ENCODE assay signal across 10 cellular contexts in the genomic region with DNA sequence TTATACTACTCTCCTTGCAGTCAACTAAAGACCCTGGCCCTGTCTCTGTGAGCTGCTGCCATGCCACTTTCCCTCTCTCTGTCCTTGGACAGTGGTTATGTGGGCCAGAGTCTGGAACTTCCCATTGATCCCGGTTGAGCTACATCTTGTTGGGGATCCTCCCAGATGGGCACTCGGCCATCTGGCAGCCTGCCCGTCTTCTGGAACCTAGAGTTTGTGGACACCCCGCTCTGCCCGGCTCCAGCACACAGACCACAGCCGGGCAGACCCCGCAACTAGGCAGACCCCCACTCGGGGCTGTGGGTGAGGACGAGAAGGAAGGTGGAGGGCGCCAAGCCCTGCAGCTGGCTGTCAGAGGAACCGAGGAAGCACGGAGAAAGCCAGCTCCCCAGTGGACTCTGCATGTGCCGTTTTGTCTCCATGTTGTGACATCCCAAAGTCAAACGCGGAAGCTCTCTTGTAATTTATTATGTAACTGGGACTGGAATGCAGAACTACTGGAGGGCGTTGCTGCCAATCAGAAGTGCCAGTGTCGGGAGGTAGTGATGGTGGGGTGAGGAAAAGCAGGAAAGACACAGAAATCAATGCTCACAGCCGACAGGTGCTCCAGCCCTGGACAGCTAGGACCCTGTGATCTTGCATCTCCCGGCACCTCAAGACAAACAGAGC.
A peak's percentile ranks its signal among the peaks of the same experiment; 100 is the strongest.
DNase-seq lines count a peak whose midpoint lies in the region; ATAC-seq and TF ChIP-seq lines count a peak whose summit lies in the region.
"Had no signal": no experiment of that assay in that cellular context is flagged by ENCODE, and none has a peak within 500 bp of the region (broad histone marks: within the 10 kb centered on the region; RNA-seq: fewer than 3 reads in every experiment).

No MANE protein-coding gene starts in this region.

- no peaks in the 10 kb centered on the region for H3K9me2 ChIP-seq in MM.1S (replicated peaks; ENCODE audit: insufficient read depth, low read length)

- peak overlapping the region in 1 of 9 donors; percentile 33 for H3K27ac Mint-ChIP-seq in naive thymus-derived CD4-positive, alpha-beta T cell

- peaks cover 0 to 2% (median 0%) of the 10 kb centered on the region in 11 donors for H3K9me3 Mint-ChIP-seq in naive thymus-derived CD4-positive, alpha-beta T cell

- no peaks in the 10 kb centered on the region for H3K9me3 ChIP-seq in A673 (ENCODE audit: low read depth, low read length, poor library complexity, severe bottlenecking)
- H3K9me3 ChIP-seq in colonic mucosa = no peaks in the 10 kb centered on the region
- H3K9me3 ChIP-seq in naive thymus-derived CD4-positive, alpha-beta T cell (ENCODE audit: control insufficient read depth in 2 of 3, low read length in 3 of 3) = no peaks in the 10 kb centered on the region
- no peaks in the 10 kb centered on the region for H3K9me3 ChIP-seq in MM.1S (replicated peaks; ENCODE audit: insufficient read depth, low read length)

- no peaks in the 10 kb centered on the region for H3K36me3 Mint-ChIP-seq in naive thymus-derived CD4-positive, alpha-beta T cell

- no peak overlapping the region for H2AFZ ChIP-seq in MM.1S (ENCODE audit: low read length)

- intact Hi-C loops in A673 (cut with micrococcal nuclease; ENCODE audit: unreplicated experiment) (no loop called here), colonic mucosa (cut with DNase I) (no loop called here)
- intact Hi-C loops in naive thymus-derived CD4-positive, alpha-beta T cell (cut with micrococcal nuclease) = no loop called here

- CTCF ChIA-PET in A673 (lab: Charles Lee) = no interaction called here
- CTCF ChIA-PET in naive thymus-derived CD4-positive, alpha-beta T cell (lab: Charles Lee) = no interaction called here

- H3F3A ChIP-seq in MM.1S (ENCODE audit: insufficient read depth, low read length) = no peaks in the 10 kb centered on the region

- no peaks in the 10 kb centered on the region for H3K4me1 Mint-ChIP-seq in naive thymus-derived CD4-positive, alpha-beta T cell

- no peaks in the 10 kb centered on the region for H4K20me1 ChIP-seq in MM.1S (ENCODE audit: insufficient read depth, low read length)

- H3K4me2 ChIP-seq in MM.1S (ENCODE audit: low read depth, low read length) = no peak overlapping the region

- H3K4me3 ChIP-seq in A673 (ENCODE audit: low read depth, low read length, poor library complexity, severe bottlenecking) = no peak overlapping the region
- H3K4me3 ChIP-seq in colonic mucosa = no peak overlapping the region
- no peak overlapping the region for H3K4me3 ChIP-seq in naive thymus-derived CD4-positive, alpha-beta T cell (ENCODE audit: low read length)
- H3K4me3 ChIP-seq in MM.1S (ENCODE audit: low read length) = no peak overlapping the region
- H3K4me3 ChIP-seq: GM12878 had no signal

- no peak for TF ChIP-seq CTCF in A673 (conservative IDR thresholded peaks at IDR 0.05; ENCODE audit: low read depth, low read length)
- TF ChIP-seq CTCF in colonic mucosa (IDR thresholded peaks at IDR 0.05) = no peak
- TF ChIP-seq CTCF in MM.1S (IDR thresholded peaks at IDR 0.05; ENCODE audit: low read length) = no peak

- H3K27me3 ChIP-seq in A673 (replicated peaks; ENCODE audit: insufficient read depth, low read depth, low read length, poor library complexity) (peaks cover 25% of the 10 kb centered on the region), colonic mucosa (no peaks in the 10 kb centered on the region), MM.1S (replicated peaks; ENCODE audit: insufficient read depth, low read length) (peaks cover 82% of the 10 kb centered on the region)
- no peaks in the 10 kb centered on the region for H3K27me3 ChIP-seq in naive thymus-derived CD4-positive, alpha-beta T cell (ENCODE audit: control insufficient read depth in 2 of 2, insufficient read depth in 2 of 2, low read length in 2 of 2)

- no peaks in the 10 kb centered on the region for H3K79me2 ChIP-seq in MM.1S (ENCODE audit: low read length)

- H3K36me3 ChIP-seq in A673 (ENCODE audit: insufficient read depth, low read length, poor library complexity, severe bottlenecking) = no peaks in the 10 kb centered on the region
- H3K36me3 ChIP-seq in colonic mucosa = no peaks in the 10 kb centered on the region
- no peaks in the 10 kb centered on the region for H3K36me3 ChIP-seq in naive thymus-derived CD4-positive, alpha-beta T cell (ENCODE audit: control insufficient read depth in 2 of 3, insufficient read depth in 3 of 3, low read length in 3 of 3)
- H3K36me3 ChIP-seq in MM.1S (replicated peaks; ENCODE audit: insufficient read depth, low read length) = no peaks in the 10 kb centered on the region

- H3K4me1 ChIP-seq in A673 (ENCODE audit: insufficient read depth, low read length, poor library complexity, severe bottlenecking) (no peaks in the 10 kb centered on the region), colonic mucosa (no peaks in the 10 kb centered on the region), MM.1S (ENCODE audit: low read length) (no peaks in the 10 kb centered on the region)
- no peaks in the 10 kb centered on the region for H3K4me1 ChIP-seq in naive thymus-derived CD4-positive, alpha-beta T cell (ENCODE audit: control insufficient read depth in 2 of 2, insufficient read depth in 2 of 2, low read length in 2 of 2)

- peak; percentile 24 for DNase-seq in A673 (ENCODE audit: low spot score)
- DNase-seq in NCI-H146 treated with DMSO at 0.1 percent for 48 hours (lab: John Stamatoyannopoulos, UW; ENCODE audit: unreplicated experiment) = peak; percentile 42
- DNase-seq in colonic mucosa = peak; percentile 49
- DNase-seq in naive thymus-derived CD4-positive, alpha-beta T cell = no peak
- no peak for DNase-seq in MM.1S
- DNase-seq in stimulated activated CD4-positive, alpha-beta T cell treated with anti-CD3 and anti-CD28 coated beads, Interleukin-12 subunit alpha, Interleukin-12 subunit beta, amount 100 ng/mL, for 4 hours = no peak
- DNase-seq in activated CD4-positive, CD25-positive, alpha-beta regulatory T cell (lab: John Stamatoyannopoulos, UW) = no peak
- DNase-seq: H7 had no signal

- peak; percentile 40 for ATAC-seq in naive thymus-derived CD4-positive, alpha-beta T cell
- ATAC-seq in GM21528 (IDR thresholded peaks at IDR 0.05; ENCODE audit: low FRiP score, unreplicated experiment) = no peak
- ATAC-seq: GM12878 had no signal

- POLR2A ChIA-PET in A673 (lab: Charles Lee; ENCODE audit: low non-redundant PET) = no interaction called here
- POLR2A ChIA-PET in naive thymus-derived CD4-positive, alpha-beta T cell (lab: Charles Lee) = no interaction called here

- H3K27ac ChIP-seq in A673 (ENCODE audit: low read depth, low read length, poor library complexity, severe bottlenecking) (no peak overlapping the region), colonic mucosa (no peak overlapping the region), MM.1S (ENCODE audit: low read length) (no peak overlapping the region)
- H3K27ac ChIP-seq in naive thymus-derived CD4-positive, alpha-beta T cell (ENCODE audit: low read depth, low read length) = no peak overlapping the region

- H3K27me3 Mint-ChIP-seq in naive thymus-derived CD4-positive, alpha-beta T cell = peaks cover 2 to 32% (median 11%) of the 10 kb centered on the region in 5 donors

- H3K9ac ChIP-seq in colonic mucosa (ENCODE audit: low read depth in 2 of 2, low read length in 2 of 2) = peak overlapping the region in 1 of 2 donors; percentile 4
- H3K9ac ChIP-seq in MM.1S (ENCODE audit: low read length) = no peak overlapping the region

- H3K4me3 Mint-ChIP-seq in naive thymus-derived CD4-positive, alpha-beta T cell = no peak overlapping the region

- no TSS peak for BruUV-seq in A673 (replicated peaks; lab: Mats Ljungman, UMichigan)

Comparison
In these comparisons a context has a peak if more than half of its experiments do, and no peak if none do; other contexts are left out.
1. DNase-seq: peak in A673 (single experiment), NCI-H146 treated with DMSO at 0.1 percent for 48 hours (single experiment) and colonic mucosa (single experiment); none in naive thymus-derived CD4-positive, alpha-beta T cell (0 of 9), MM.1S (single experiment), stimulated activated CD4-positive, alpha-beta T cell treated with anti-CD3 and anti-CD28 coated beads, Interleukin-12 subunit alpha, Interleukin-12 subunit beta, amount 100 ng/mL, for 4 hours (single experiment) and activated CD4-positive, CD25-positive, alpha-beta regulatory T cell (0 of 4).